In the genomic region with DNA sequence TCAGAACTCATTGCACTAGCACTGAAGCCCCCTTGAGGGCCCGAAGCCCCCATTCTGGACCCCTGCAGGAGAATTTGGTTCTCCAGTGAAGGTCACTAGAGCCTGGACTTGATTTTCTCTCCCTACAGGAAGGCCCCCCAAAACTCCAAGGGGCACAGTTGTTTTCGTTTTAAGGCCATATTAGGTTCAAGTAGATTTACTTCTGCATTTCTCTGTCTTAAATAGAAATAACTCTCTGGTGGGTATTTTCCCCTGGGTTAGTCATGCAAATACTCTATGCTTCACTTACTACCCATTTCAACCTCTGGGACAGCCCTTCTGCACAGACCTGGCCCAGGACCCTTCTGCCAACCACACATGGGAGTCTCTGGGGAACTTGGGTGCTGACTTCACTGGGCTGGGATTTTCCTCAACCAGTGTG, we compare ENCODE assay signal across 8 cellular contexts. TPM values are rescaled to one million over a fixed set of nuclear protein-coding genes. Genes with fewer than 3 reads are reported as not detected.
DNase-seq lines count a peak whose midpoint lies in the region; ATAC-seq, FAIRE-seq and TF ChIP-seq lines count a peak whose summit lies in the region.

No MANE protein-coding gene starts in this region.

- peaks cover 34% of the 10 kb centered on the region for H3K4me1 Mint-ChIP-seq in astrocyte (ENCODE audit: low read depth, unreplicated experiment)
- peaks cover 27% of the 10 kb centered on the region for H3K4me1 Mint-ChIP-seq in neural crest cell

- peak overlapping the region; percentile 83 for H3K27ac Mint-ChIP-seq in astrocyte (ENCODE audit: unreplicated experiment)
- H3K27ac Mint-ChIP-seq in neural crest cell (ENCODE audit: unreplicated experiment) = no peak overlapping the region

- no peaks in the 10 kb centered on the region for H3K79me2 ChIP-seq in astrocyte (ENCODE audit: insufficient read depth, low read length)

- no peaks in the 10 kb centered on the region for H4K20me1 ChIP-seq in astrocyte (ENCODE audit: insufficient read depth, low read length)

- H3K36me3 ChIP-seq in ES-I3 (ENCODE audit: insufficient read depth, low read length) = no peaks in the 10 kb centered on the region
- H3K36me3 ChIP-seq in astrocyte (ENCODE audit: insufficient read depth, low read length) = no peaks in the 10 kb centered on the region

- peak overlapping the region; percentile 83 for H3K4me2 ChIP-seq in astrocyte (ENCODE audit: low read length)

- no peaks in the 10 kb centered on the region for H3K27me3 ChIP-seq in astrocyte (ENCODE audit: insufficient read depth, low read length)

- no peaks in the 10 kb centered on the region for H3K27me3 Mint-ChIP-seq in astrocyte (ENCODE audit: low read depth, unreplicated experiment)
- H3K27me3 Mint-ChIP-seq in neural crest cell (ENCODE audit: low read depth) = no peaks in the 10 kb centered on the region

- H3K4me3 Mint-ChIP-seq in astrocyte (ENCODE audit: unreplicated experiment) (no peak overlapping the region), neural crest cell (peak overlapping the region; percentile 84)

- H3K9ac ChIP-seq in ES-I3 (ENCODE audit: low read depth, low read length) (peak overlapping the region; percentile 71; the same call in 1 of the 2 replicates), astrocyte (ENCODE audit: low read length) (peak overlapping the region; percentile 93)

- H3K4me1 ChIP-seq in ES-I3 (ENCODE audit: insufficient read depth, low read length) (peaks cover 14% of the 10 kb centered on the region; the same call in 1 of the 2 replicates), astrocyte (ENCODE audit: insufficient read depth, low read length) (peaks cover 29% of the 10 kb centered on the region)

- H3K4me3 ChIP-seq in astrocyte (ENCODE audit: insufficient read depth, low read depth, low read length) = peak overlapping the region; percentile 53

- DNase-seq in astrocyte (ENCODE audit: low read depth) (no peak), neural crest cell (ENCODE audit: low read depth, low spot score) (no peak), NCI-H524 treated with DMSO at 0.1 percent for 48 hours (lab: John Stamatoyannopoulos, UW) (no peak), NCI-H1436 (lab: John Stamatoyannopoulos, UW) (no peak)
- DNase-seq in stimulated activated CD4-positive, alpha-beta T cell treated with anti-CD3 and anti-CD28 coated beads, Interleukin-4, amount 100 ng/mL, for 1 hour = no peak

- FAIRE-seq in astrocyte (lab: Jason Lieb, UNC) = no peak

- H3K27ac ChIP-seq in astrocyte (ENCODE audit: low read depth, low read length) = no peak overlapping the region

- H3K9me3 ChIP-seq in ES-I3 (ENCODE audit: control insufficient read depth, insufficient read depth, low read length) (no peaks in the 10 kb centered on the region), astrocyte (ENCODE audit: insufficient read depth, low read depth, low read length) (no peaks in the 10 kb centered on the region)

- ATAC-seq in GM19463 (IDR thresholded peaks at IDR 0.05; ENCODE audit: unreplicated experiment) = peak; percentile 50
- peak; percentile 46 for ATAC-seq in HG03442 (IDR thresholded peaks at IDR 0.05; ENCODE audit: unreplicated experiment)

- TF ChIP-seq CTCF in astrocyte (IDR thresholded peaks at IDR 0.05; ENCODE audit: insufficient read depth, low read depth, low read length) (no peak), neural crest cell (conservative IDR thresholded peaks at IDR 0.05) (no peak)

- H3K9me3 Mint-ChIP-seq in astrocyte (ENCODE audit: unreplicated experiment) (peaks cover 2% of the 10 kb centered on the region), neural crest cell (peaks cover 3% of the 10 kb centered on the region)

- H3K36me3 Mint-ChIP-seq in astrocyte (ENCODE audit: low read depth, unreplicated experiment) = peaks cover 5% of the 10 kb centered on the region
- H3K36me3 Mint-ChIP-seq in neural crest cell (ENCODE audit: low read depth) = no peaks in the 10 kb centered on the region

- no peak overlapping the region for H2AFZ ChIP-seq in astrocyte (ENCODE audit: low read depth, low read length)

RNA-seq across cellular contexts. Expression of gene WEE1, which starts 41.6 kb away (rescaled TPM):
- total RNA-seq in astrocyte (29.3 and 50.7 TPM in 2 replicates), neural crest cell (66.6 and 71.8 TPM in 2 replicates)

RNA-seq across cellular contexts. Expression of gene SWAP70, which starts 48.8 kb away (rescaled TPM):
- total RNA-seq in astrocyte (28.6 and 33.7 TPM in 2 replicates), neural crest cell (18.1 and 19.4 TPM in 2 replicates)
